Comparison of ENCODE assay signal across 8 cellular contexts in genomic region chrX:24150051-24150790, GRCh38. TPM values are rescaled to one million over a fixed set of nuclear protein-coding genes. Genes with fewer than 3 reads are reported as not detected.
DNase-seq lines count a peak whose midpoint lies in the region; ATAC-seq, FAIRE-seq and TF ChIP-seq lines count a peak whose summit lies in the region.

No MANE protein-coding gene starts in this region.

- 0 to 1% (median 1%) methylated on average over 10 to 72 of the region's 79 CpGs for WGBS in psoas muscle, 3 donors

- no peaks in the 10 kb centered on the region for H3K27me3 ChIP-seq in left ventricle myocardium inferior (ENCODE audit: low read depth)
- H3K27me3 ChIP-seq in psoas muscle (ENCODE audit: insufficient read depth in 3 of 3, low read length in 2 of 3) = no peaks in the 10 kb centered on the region

- H3K36me3 ChIP-seq in left ventricle myocardium inferior (no peaks in the 10 kb centered on the region), psoas muscle (ENCODE audit: insufficient read depth in 1 of 2, low read depth in 1 of 2) (peaks cover 0 to 16% of the 10 kb centered on the region in 2 donors)

- H3K4me3 ChIP-seq in left ventricle myocardium inferior = peak overlapping the region; percentile 80
- H3K4me3 ChIP-seq in psoas muscle = peak overlapping the region; percentile 87

- H3K4me1 ChIP-seq in left ventricle myocardium inferior (peaks cover 64% of the 10 kb centered on the region), psoas muscle (peaks cover 61% of the 10 kb centered on the region)

- ATAC-seq in HG02610 (IDR thresholded peaks at IDR 0.05; ENCODE audit: unreplicated experiment) (peak; percentile 66), psoas muscle (peak; percentile 89 to 91 (median 90))

- FAIRE-seq in urothelium cell line (lab: Jason Lieb, UNC) = no peak

- DNase-seq in NCI-H1092 (lab: John Stamatoyannopoulos, UW) = peak; percentile 86
- peak; percentile 88 for DNase-seq in T follicular helper cell (ENCODE audit: low read depth)
- peak; percentile 81 for DNase-seq in amniotic epithelial cell (ENCODE audit: low read depth)
- DNase-seq in left ventricle myocardium inferior = peak; percentile 86
- DNase-seq in psoas muscle = peak; percentile 92 to 97
- DNase-seq in urothelium cell line (ENCODE audit: low spot score) = peak; percentile 70

- H3K27ac ChIP-seq in left ventricle myocardium inferior (replicated peaks) (peak overlapping the region; percentile 96), psoas muscle (peak overlapping the region; percentile 98)

- intact Hi-C loops in left ventricle myocardium inferior (cut with micrococcal nuclease) (no loop called here), psoas muscle (cut with DNase I) (loop anchor here (1.0 to 10.0 kb wide), 4 partner anchors 68 to 245 kb away; partner anchors contain the start of genes EIF2S3 (in 2 of the 2), APOO (in 1 of the 2) and CXorf58 (in 1 of the 2))

- no peaks in the 10 kb centered on the region for H3K9me3 ChIP-seq in left ventricle myocardium inferior (replicated peaks)
- no peaks in the 10 kb centered on the region for H3K9me3 ChIP-seq in psoas muscle

- TF ChIP-seq CTCF in GM12874 (IDR thresholded peaks at IDR 0.05; ENCODE audit: insufficient read depth, low read depth, low read length) = peak; percentile 41
- TF ChIP-seq CTCF in left ventricle myocardium inferior (IDR thresholded peaks at IDR 0.05; ENCODE audit: borderline replicate concordance) = peak; percentile 59
- TF ChIP-seq CTCF in psoas muscle (IDR thresholded peaks at IDR 0.05) = peak; percentile 60

RNA-seq across cellular contexts. Expression of gene ZFX, which starts 0.7 kb away (rescaled TPM):
- total RNA-seq in left ventricle myocardium inferior = 32.8 TPM
- 10 to 100 TPM; 55.4 to 72.3 (median 60.6) TPM for total RNA-seq in psoas muscle
- polyA plus RNA-seq in psoas muscle = 10 to 100 TPM in 1 of 3 donors, 1 to 10 TPM in 2; 3.8 to 14.9 (median 9.6) TPM

Comparison
In these comparisons a context has a peak if more than half of its experiments do, and no peak if none do; other contexts are left out.
1. Peak in every context shown above with its lines: DNase-seq, ATAC-seq, H3K4me3 ChIP-seq and H3K27ac ChIP-seq.